Comparison of ENCODE assay signal across 3 cellular contexts in the genomic region with DNA sequence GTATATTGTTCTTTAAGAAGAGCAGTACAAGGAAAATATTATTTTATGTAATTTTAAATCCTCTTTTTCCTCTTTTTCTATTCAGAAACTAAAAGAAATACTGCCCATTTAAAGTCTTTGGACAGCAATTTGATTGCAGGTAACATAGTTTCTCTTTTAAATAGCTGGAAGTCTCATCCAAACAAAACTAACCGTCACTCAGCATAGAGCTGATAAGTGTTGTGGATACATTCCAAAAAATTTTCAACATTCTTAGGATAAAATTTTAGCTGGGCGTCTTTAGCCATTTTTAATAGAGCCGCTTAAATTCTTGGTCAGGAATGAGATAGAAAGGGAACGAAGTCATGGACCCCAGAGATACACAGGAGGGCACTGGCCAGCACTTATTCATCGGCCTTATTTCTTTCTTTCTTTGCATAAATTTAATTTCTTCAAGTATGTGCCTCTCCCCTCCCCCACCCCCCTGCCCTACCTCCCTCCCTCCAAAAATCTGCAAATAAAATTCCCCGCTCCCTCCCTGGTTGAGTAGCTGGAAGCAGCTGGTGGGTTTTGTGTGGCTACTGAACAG.
TF ChIP-seq lines count a peak whose summit lies in the region.

No MANE protein-coding gene starts in this region.

TF ChIP-seq in GM23338, 12 proteins besides CTCF, POLR2A, EP300 and RAD21 (continues in another document):
- TF ChIP-seq, protein P1, sequence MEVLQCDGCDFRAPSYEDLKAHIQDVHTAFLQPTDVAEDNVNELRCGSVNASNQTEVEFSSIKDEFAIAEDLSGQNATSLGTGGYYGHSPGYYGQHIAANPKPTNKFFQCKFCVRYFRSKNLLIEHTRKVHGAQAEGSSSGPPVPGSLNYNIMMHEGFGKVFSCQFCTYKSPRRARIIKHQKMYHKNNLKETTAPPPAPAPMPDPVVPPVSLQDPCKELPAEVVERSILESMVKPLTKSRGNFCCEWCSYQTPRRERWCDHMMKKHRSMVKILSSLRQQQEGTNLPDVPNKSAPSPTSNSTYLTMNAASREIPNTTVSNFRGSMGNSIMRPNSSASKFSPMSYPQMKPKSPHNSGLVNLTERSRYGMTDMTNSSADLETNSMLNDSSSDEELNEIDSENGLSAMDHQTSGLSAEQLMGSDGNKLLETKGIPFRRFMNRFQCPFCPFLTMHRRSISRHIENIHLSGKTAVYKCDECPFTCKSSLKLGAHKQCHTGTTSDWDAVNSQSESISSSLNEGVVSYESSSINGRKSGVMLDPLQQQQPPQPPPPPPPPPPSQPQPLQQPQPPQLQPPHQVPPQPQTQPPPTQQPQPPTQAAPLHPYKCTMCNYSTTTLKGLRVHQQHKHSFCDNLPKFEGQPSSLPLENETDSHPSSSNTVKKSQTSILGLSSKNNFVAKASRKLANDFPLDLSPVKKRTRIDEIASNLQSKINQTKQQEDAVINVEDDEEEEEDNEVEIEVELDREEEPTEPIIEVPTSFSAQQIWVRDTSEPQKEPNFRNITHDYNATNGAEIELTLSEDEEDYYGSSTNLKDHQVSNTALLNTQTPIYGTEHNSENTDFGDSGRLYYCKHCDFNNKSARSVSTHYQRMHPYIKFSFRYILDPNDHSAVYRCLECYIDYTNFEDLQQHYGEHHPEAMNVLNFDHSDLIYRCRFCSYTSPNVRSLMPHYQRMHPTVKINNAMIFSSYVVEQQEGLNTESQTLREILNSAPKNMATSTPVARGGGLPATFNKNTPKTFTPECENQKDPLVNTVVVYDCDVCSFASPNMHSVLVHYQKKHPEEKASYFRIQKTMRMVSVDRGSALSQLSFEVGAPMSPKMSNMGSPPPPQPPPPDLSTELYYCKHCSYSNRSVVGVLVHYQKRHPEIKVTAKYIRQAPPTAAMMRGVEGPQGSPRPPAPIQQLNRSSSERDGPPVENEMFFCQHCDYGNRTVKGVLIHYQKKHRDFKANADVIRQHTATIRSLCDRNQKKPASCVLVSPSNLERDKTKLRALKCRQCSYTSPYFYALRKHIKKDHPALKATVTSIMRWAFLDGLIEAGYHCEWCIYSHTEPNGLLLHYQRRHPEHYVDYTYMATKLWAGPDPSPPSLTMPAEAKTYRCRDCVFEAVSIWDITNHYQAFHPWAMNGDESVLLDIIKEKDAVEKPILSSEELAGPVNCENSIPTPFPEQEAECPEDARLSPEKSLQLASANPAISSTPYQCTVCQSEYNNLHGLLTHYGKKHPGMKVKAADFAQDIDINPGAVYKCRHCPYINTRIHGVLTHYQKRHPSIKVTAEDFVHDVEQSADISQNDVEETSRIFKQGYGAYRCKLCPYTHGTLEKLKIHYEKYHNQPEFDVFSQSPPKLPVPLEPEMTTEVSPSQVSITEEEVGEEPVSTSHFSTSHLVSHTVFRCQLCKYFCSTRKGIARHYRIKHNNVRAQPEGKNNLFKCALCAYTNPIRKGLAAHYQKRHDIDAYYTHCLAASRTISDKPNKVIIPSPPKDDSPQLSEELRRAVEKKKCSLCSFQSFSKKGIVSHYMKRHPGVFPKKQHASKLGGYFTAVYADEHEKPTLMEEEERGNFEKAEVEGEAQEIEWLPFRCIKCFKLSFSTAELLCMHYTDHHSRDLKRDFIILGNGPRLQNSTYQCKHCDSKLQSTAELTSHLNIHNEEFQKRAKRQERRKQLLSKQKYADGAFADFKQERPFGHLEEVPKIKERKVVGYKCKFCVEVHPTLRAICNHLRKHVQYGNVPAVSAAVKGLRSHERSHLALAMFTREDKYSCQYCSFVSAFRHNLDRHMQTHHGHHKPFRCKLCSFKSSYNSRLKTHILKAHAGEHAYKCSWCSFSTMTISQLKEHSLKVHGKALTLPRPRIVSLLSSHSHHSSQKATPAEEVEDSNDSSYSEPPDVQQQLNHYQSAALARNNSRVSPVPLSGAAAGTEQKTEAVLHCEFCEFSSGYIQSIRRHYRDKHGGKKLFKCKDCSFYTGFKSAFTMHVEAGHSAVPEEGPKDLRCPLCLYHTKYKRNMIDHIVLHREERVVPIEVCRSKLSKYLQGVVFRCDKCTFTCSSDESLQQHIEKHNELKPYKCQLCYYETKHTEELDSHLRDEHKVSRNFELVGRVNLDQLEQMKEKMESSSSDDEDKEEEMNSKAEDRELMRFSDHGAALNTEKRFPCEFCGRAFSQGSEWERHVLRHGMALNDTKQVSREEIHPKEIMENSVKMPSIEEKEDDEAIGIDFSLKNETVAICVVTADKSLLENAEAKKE (CRISPR knock-in tag; IDR thresholded peaks at IDR 0.05): no peak
- TF ChIP-seq JUNB (IDR thresholded peaks at IDR 0.05; ENCODE audit: unreplicated experiment): no peak

TF ChIP-seq in IMR-90, 13 proteins besides CTCF, POLR2A, EP300 and RAD21 (continued from another document):
- TF ChIP-seq MXI1 (IDR thresholded peaks at IDR 0.05; ENCODE audit: borderline replicate concordance, low read depth, low read length): no peak
- no peak for TF ChIP-seq CHD1 (IDR thresholded peaks at IDR 0.05; ENCODE audit: low read depth, low read length)
- TF ChIP-seq RCOR1 (IDR thresholded peaks at IDR 0.05; ENCODE audit: insufficient replicate concordance, low read length): no peak
- TF ChIP-seq, protein P2, sequence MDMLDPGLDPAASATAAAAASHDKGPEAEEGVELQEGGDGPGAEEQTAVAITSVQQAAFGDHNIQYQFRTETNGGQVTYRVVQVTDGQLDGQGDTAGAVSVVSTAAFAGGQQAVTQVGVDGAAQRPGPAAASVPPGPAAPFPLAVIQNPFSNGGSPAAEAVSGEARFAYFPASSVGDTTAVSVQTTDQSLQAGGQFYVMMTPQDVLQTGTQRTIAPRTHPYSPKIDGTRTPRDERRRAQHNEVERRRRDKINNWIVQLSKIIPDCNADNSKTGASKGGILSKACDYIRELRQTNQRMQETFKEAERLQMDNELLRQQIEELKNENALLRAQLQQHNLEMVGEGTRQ (IDR thresholded peaks at IDR 0.05; ENCODE audit: low read depth, low read length): no peak
- TF ChIP-seq SMC3 (IDR thresholded peaks at IDR 0.05; ENCODE audit: low read depth, low read length): no peak
- TF ChIP-seq MAFK (IDR thresholded peaks at IDR 0.05; ENCODE audit: low read depth, low read length): no peak

TF ChIP-seq in SK-N-SH treated with all-trans-retinoic acid at 6 μM for 48 hours, 23 proteins besides CTCF, POLR2A, EP300 and RAD21 (continued from another document):
- no peak for TF ChIP-seq TSHZ2 (CRISPR knock-in tag; IDR thresholded peaks at IDR 0.05)
- no peak for TF ChIP-seq ARNTL (CRISPR knock-in tag; IDR thresholded peaks at IDR 0.05; ENCODE audit: borderline replicate concordance, low read depth)
- no peak for TF ChIP-seq ZNF70 (CRISPR knock-in tag; IDR thresholded peaks at IDR 0.05)
- TF ChIP-seq ZFP30 (CRISPR knock-in tag; IDR thresholded peaks at IDR 0.05): no peak
- TF ChIP-seq ZC3H10 (CRISPR knock-in tag; IDR thresholded peaks at IDR 0.05): no peak
- TF ChIP-seq BACH2 (CRISPR knock-in tag; IDR thresholded peaks at IDR 0.05; ENCODE audit: borderline replicate concordance): no peak
- TF ChIP-seq, protein P3, sequence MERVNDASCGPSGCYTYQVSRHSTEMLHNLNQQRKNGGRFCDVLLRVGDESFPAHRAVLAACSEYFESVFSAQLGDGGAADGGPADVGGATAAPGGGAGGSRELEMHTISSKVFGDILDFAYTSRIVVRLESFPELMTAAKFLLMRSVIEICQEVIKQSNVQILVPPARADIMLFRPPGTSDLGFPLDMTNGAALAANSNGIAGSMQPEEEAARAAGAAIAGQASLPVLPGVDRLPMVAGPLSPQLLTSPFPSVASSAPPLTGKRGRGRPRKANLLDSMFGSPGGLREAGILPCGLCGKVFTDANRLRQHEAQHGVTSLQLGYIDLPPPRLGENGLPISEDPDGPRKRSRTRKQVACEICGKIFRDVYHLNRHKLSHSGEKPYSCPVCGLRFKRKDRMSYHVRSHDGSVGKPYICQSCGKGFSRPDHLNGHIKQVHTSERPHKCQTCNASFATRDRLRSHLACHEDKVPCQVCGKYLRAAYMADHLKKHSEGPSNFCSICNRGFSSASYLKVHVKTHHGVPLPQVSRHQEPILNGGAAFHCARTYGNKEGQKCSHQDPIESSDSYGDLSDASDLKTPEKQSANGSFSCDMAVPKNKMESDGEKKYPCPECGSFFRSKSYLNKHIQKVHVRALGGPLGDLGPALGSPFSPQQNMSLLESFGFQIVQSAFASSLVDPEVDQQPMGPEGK (CRISPR knock-in tag; IDR thresholded peaks at IDR 0.05; ENCODE audit: borderline replicate concordance): no peak
- no peak for TF ChIP-seq ZNF8 (CRISPR knock-in tag; IDR thresholded peaks at IDR 0.05)
